Comparison of ENCODE assay signal across 13 cellular contexts in the genomic region with DNA sequence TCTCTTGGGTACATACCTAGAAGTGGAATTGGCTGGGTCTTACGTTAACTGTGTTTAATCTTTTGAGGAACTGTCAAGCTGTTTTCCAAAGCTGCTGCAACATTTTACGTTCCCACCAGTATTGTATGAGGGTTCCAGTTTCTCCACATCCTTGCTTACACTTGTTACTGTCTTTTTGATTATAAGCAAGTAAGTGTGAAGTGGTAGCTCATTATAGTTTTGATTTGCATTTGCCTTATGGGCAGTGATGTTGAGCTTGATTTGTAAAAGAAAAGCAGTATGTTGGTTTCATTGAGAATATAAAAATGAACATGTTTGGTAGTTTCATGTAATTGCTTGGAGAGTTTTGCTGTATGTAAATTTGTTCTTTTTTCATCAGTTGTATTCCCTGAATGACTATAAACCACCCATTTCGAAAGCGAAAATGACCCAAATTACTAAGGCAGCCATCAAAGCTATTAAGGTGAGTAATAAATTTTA.
DNase-seq lines count a peak whose midpoint lies in the region; ATAC-seq and TF ChIP-seq lines count a peak whose summit lies in the region.
"Had no signal": no experiment of that assay in that cellular context is flagged by ENCODE, and none has a peak within 500 bp of the region (broad histone marks: within the 10 kb centered on the region; RNA-seq: fewer than 3 reads in every experiment).

No MANE protein-coding gene starts in this region.

- no peaks in the 10 kb centered on the region for H4K20me1 ChIP-seq in MM.1S (ENCODE audit: insufficient read depth, low read length)

- no peaks in the 10 kb centered on the region for H3K9me3 Mint-ChIP-seq in activated naive CD8-positive, alpha-beta T cell treated with anti-CD3 and anti-CD28 coated beads, Interleukin-2, amount 50 U/mL, for 24 hours

- H3K36me3 ChIP-seq in MM.1S (replicated peaks; ENCODE audit: insufficient read depth, low read length): no peaks in the 10 kb centered on the region

- H3F3A ChIP-seq in MM.1S (ENCODE audit: insufficient read depth, low read length): no peaks in the 10 kb centered on the region

- peaks cover 45% of the 10 kb centered on the region for H3K79me2 ChIP-seq in MM.1S (ENCODE audit: low read length)

- no peak overlapping the region; the same call in 1 of the 2 replicates for H3K4me2 ChIP-seq in MM.1S (ENCODE audit: low read depth, low read length)

- peak overlapping the region; percentile 55 for H3K27ac Mint-ChIP-seq in activated naive CD8-positive, alpha-beta T cell treated with anti-CD3 and anti-CD28 coated beads, Interleukin-2, amount 50 U/mL, for 24 hours
- H3K27ac Mint-ChIP-seq: progenitor cell of endocrine pancreas; T-helper 1 cell treated with Interleukin-12 subunit alpha and Interleukin-12 subunit beta and Interleukin-4 antibody, amounts not matched to agents 30 μg/mL and 1 μg/mL, for 36 hours had no signal

- no peak overlapping the region for H3K4me3 ChIP-seq in MM.1S (ENCODE audit: low read length)

- no peaks in the 10 kb centered on the region for H3K9me3 ChIP-seq in MM.1S (replicated peaks; ENCODE audit: insufficient read depth, low read length)

- no peaks in the 10 kb centered on the region for H3K27me3 Mint-ChIP-seq in activated naive CD8-positive, alpha-beta T cell treated with anti-CD3 and anti-CD28 coated beads, Interleukin-2, amount 50 U/mL, for 24 hours
- H3K27me3 Mint-ChIP-seq: progenitor cell of endocrine pancreas had no signal

- H3K9me2 ChIP-seq in MM.1S (replicated peaks; ENCODE audit: insufficient read depth, low read length): no peaks in the 10 kb centered on the region

- H3K4me3 Mint-ChIP-seq in activated naive CD8-positive, alpha-beta T cell treated with anti-CD3 and anti-CD28 coated beads, Interleukin-2, amount 50 U/mL, for 24 hours: no peak overlapping the region
- H3K4me3 Mint-ChIP-seq: T-helper 1 cell treated with Interleukin-12 subunit alpha and Interleukin-12 subunit beta and Interleukin-4 antibody, amounts not matched to agents 30 μg/mL and 1 μg/mL, for 36 hours had no signal

- no peaks in the 10 kb centered on the region for H3K4me1 ChIP-seq in MM.1S (ENCODE audit: low read length)

- H2AFZ ChIP-seq in MM.1S (ENCODE audit: low read length): no peak overlapping the region

- peaks cover 52% of the 10 kb centered on the region for H3K4me1 Mint-ChIP-seq in activated naive CD8-positive, alpha-beta T cell treated with anti-CD3 and anti-CD28 coated beads, Interleukin-2, amount 50 U/mL, for 24 hours

- no peak for TF ChIP-seq CTCF in MM.1S (IDR thresholded peaks at IDR 0.05; ENCODE audit: low read length)

- peaks cover 14% of the 10 kb centered on the region for H3K36me3 Mint-ChIP-seq in activated naive CD8-positive, alpha-beta T cell treated with anti-CD3 and anti-CD28 coated beads, Interleukin-2, amount 50 U/mL, for 24 hours (ENCODE audit: low read depth)

- H3K27me3 ChIP-seq in MM.1S (replicated peaks; ENCODE audit: insufficient read depth, low read length): no peaks in the 10 kb centered on the region

- DNase-seq in activated naive CD8-positive, alpha-beta T cell treated with anti-CD3 and anti-CD28 coated beads, Interleukin-2, amount 50 U/mL, for 24 hours: no peak
- no peak for DNase-seq in cerebellar cortex (ENCODE audit: low spot score)
- no peak for DNase-seq in NCI-H2029 (lab: John Stamatoyannopoulos, UW)
- no peak for DNase-seq in stimulated activated CD4-positive, alpha-beta T cell treated with anti-CD3 and anti-CD28 coated beads, Interleukin-15, amount 100 ng/mL, for 24 hours
- DNase-seq in MM.1S: no peak
- DNase-seq: GF-D8, IMR-90, NCI-H69 had no signal

- H3K9ac ChIP-seq in MM.1S (ENCODE audit: low read length): no peak overlapping the region

- no peak overlapping the region for H3K27ac ChIP-seq in MM.1S (ENCODE audit: low read length)

- ATAC-seq in GM18520 (IDR thresholded peaks at IDR 0.05; ENCODE audit: unreplicated experiment): peak; percentile 90
- ATAC-seq in GM19467 (IDR thresholded peaks at IDR 0.05; ENCODE audit: unreplicated experiment): peak; percentile 93
- ATAC-seq in HG03025 (IDR thresholded peaks at IDR 0.05; ENCODE audit: low FRiP score, unreplicated experiment): peak; percentile 92
- ATAC-seq in activated naive CD8-positive, alpha-beta T cell treated with anti-CD3 and anti-CD28 coated beads, Interleukin-2, amount 50 U/mL, for 24 hours: peak; percentile 73
